In genomic region chr2:71684226-71685072, GRCh38 we compare ENCODE assay signal across 1 cellular context.
TF ChIP-seq lines count a peak whose summit lies in the region.

No MANE protein-coding gene starts in this region.

TF ChIP-seq in H1, 55 proteins besides CTCF, POLR2A, EP300 and RAD21 (continued from another document):
- TF ChIP-seq CHD7 (IDR thresholded peaks at IDR 0.05; ENCODE audit: insufficient replicate concordance, low read length): no peak
- no peak for TF ChIP-seq CTBP2 (IDR thresholded peaks at IDR 0.05; ENCODE audit: borderline replicate concordance, insufficient read depth, insufficient read length, low read length)
- no peak for TF ChIP-seq BRCA1 (IDR thresholded peaks at IDR 0.05; ENCODE audit: low read depth, low read length)
- no peak for TF ChIP-seq SIRT6 (IDR thresholded peaks at IDR 0.05; ENCODE audit: low read length)
- no peak for TF ChIP-seq SP2 (IDR thresholded peaks at IDR 0.05; ENCODE audit: low read length)
- no peak for TF ChIP-seq CBX8 (IDR thresholded peaks at IDR 0.05; ENCODE audit: borderline replicate concordance, low read depth, low read length)
- TF ChIP-seq PHF8 (conservative IDR thresholded peaks at IDR 0.05; ENCODE audit: low read depth, low read length): no peak
- TF ChIP-seq MAFK (IDR thresholded peaks at IDR 0.05; ENCODE audit: low read depth, low read length): no peak
